In the genomic region with DNA sequence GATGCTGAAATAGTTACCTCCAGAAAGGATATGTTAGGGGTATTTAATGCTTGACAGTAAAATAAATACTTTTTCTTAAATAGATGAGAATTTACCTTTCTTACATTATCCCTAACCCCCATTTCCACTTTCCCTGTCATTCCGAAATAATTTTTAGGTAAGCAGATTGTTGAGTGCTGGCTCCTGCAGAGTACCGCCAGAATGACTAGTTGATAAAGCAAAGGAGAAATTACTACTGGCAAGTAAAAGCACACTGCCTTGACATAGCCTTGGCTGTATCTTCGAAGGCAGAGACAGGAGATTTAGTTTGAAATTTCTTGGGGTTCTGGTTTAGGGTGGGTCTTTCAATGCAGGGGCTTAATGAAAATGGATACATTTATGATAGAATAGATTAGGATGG, we compare ENCODE assay signal across 24 cellular contexts.
"Had no signal": no experiment of that assay in that cellular context is flagged by ENCODE, and none has a peak within 500 bp of the region (broad histone marks: within the 10 kb centered on the region; RNA-seq: fewer than 3 reads in every experiment).

No MANE protein-coding gene starts in this region.

- H3K27ac ChIP-seq: colonic mucosa, epithelial cell of prostate, esophagus squamous epithelium, gastrocnemius medialis, heart right ventricle, left lung, lower lobe of right lung had no signal

- ATAC-seq: effector memory CD8-positive, alpha-beta T cell; esophagus mucosa; gastrocnemius medialis; heart right ventricle; left cardiac atrium; left lung; left ventricle myocardium superior; lower lobe of right lung; mucosa of descending colon had no signal

- H3K27me3 ChIP-seq: colonic mucosa, esophagus squamous epithelium, gastrocnemius medialis, heart right ventricle, left lung had no signal

- DNase-seq: colonic mucosa; cortex of kidney; effector CD8-positive, alpha-beta T cell; effector memory CD8-positive, alpha-beta T cell; endodermal cell; erythroblast; esophagus squamous epithelium; foreskin fibroblast; foreskin melanocyte; gastrocnemius medialis; glutamatergic neuron; head of caudate nucleus; heart right ventricle; hippocampal formation; left cardiac atrium; left lung; left ventricle myocardium superior; lower lobe of right lung; mesenchymal stem cell; mucosa of descending colon had no signal

- H3K9me3 Mint-ChIP-seq: dendritic cell treated with granulocyte-macrophage colony-stimulating factor and Interleukin-4, amounts not matched to agents 40 ng/mL and 50 ng/mL, for 4 days; effector memory CD8-positive, alpha-beta T cell; endodermal cell had no signal

- H3K27ac Mint-ChIP-seq: dendritic cell treated with granulocyte-macrophage colony-stimulating factor and Interleukin-4, amounts not matched to agents 40 ng/mL and 50 ng/mL, for 4 days; effector memory CD8-positive, alpha-beta T cell; endodermal cell; mesothelial cell of epicardium had no signal

- H3K4me3 Mint-ChIP-seq: dendritic cell treated with granulocyte-macrophage colony-stimulating factor and Interleukin-4, amounts not matched to agents 40 ng/mL and 50 ng/mL, for 4 days; effector memory CD8-positive, alpha-beta T cell; endodermal cell; mesothelial cell of epicardium had no signal

- H3K4me3 ChIP-seq: colonic mucosa, esophagus squamous epithelium, gastrocnemius medialis, heart right ventricle, left lung, lower lobe of right lung, mucosa of descending colon had no signal

- H3K4me1 ChIP-seq: colonic mucosa, esophagus squamous epithelium, gastrocnemius medialis, left lung, lower lobe of right lung had no signal

- H3K36me3 ChIP-seq: colonic mucosa, esophagus squamous epithelium, gastrocnemius medialis, heart right ventricle, left lung, lower lobe of right lung had no signal

- H3K9me3 ChIP-seq: colonic mucosa, esophagus squamous epithelium, gastrocnemius medialis, heart right ventricle, left lung, lower lobe of right lung, mucosa of descending colon had no signal
